ENCODE assay signal across 8 cellular contexts in genomic region chr1:27831568-27832410, GRCh38. TPM values are rescaled to one million over a fixed set of nuclear protein-coding genes. Genes with fewer than 3 reads are reported as not detected.
DNase-seq lines count a peak whose midpoint lies in the region; TF ChIP-seq lines count a peak whose summit lies in the region.

No MANE protein-coding gene starts in this region.

- no peaks in the 10 kb centered on the region for H3K9me3 ChIP-seq in mammary epithelial cell (replicated peaks; ENCODE audit: insufficient read depth, low read length)

- intact Hi-C loops in mammary epithelial cell (cut with micrococcal nuclease) = loop anchor here (5.0 kb wide), 1 partner anchor 59 kb away; the partner anchor contains the start of gene STX12

- H3K9ac ChIP-seq in mammary epithelial cell (ENCODE audit: insufficient read depth, low read length) = peak overlapping the region; percentile 93

- H3K27me3 Mint-ChIP-seq in mesothelial cell of epicardium (ENCODE audit: low read depth) = no peaks in the 10 kb centered on the region

- H3K27me3 ChIP-seq in ACC112 (ENCODE audit: insufficient read depth, low read length) = no peaks in the 10 kb centered on the region
- H3K27me3 ChIP-seq in mammary epithelial cell (ENCODE audit: insufficient read depth, low read length) = no peaks in the 10 kb centered on the region

- CTCF ChIA-PET in mammary epithelial cell (lab: Charles Lee; ENCODE audit: low non-redundant PET) = no interaction called here

- peaks cover 7% of the 10 kb centered on the region for H3K36me3 Mint-ChIP-seq in mesothelial cell of epicardium

- in situ Hi-C loops in mammary epithelial cell (cut with MboI; ENCODE audit: low sequenced_read_pairs in 2 of 2) = no loop called here

- H3K27ac Mint-ChIP-seq in mesothelial cell of epicardium = peak overlapping the region; percentile 98

- H3K4me1 Mint-ChIP-seq in mesothelial cell of epicardium = peaks cover 15% of the 10 kb centered on the region

- TF ChIP-seq CTCF in mammary epithelial cell (conservative IDR thresholded peaks at IDR 0.05 in 1 of 2, IDR thresholded peaks at IDR 0.05 in 1 of 2; ENCODE audit: extremely low read depth in 1 of 2, insufficient read depth in 1 of 2, low read depth in 1 of 2, low read length in 2 of 2) = no peak
- no peak for TF ChIP-seq CTCF in mesothelial cell of epicardium (IDR thresholded peaks at IDR 0.05; ENCODE audit: unreplicated experiment)

- H3K4me3 ChIP-seq in ACC112 (ENCODE audit: low read depth, low read length) (peak overlapping the region; percentile 85), mammary epithelial cell (replicated peaks in 1 of 3; ENCODE audit: insufficient read depth in 1 of 3, low read depth in 2 of 3, low read length in 3 of 3) (peak overlapping the region; percentile 79 to 95 (median 88))

- H3K4me1 ChIP-seq in ACC112 (ENCODE audit: control insufficient read depth, insufficient read depth, low read length, unreplicated experiment) = peaks cover 17% of the 10 kb centered on the region
- peaks cover 14% of the 10 kb centered on the region for H3K4me1 ChIP-seq in mammary epithelial cell (ENCODE audit: insufficient read depth, low read length)

- H3K79me2 ChIP-seq in ACC112 (ENCODE audit: control insufficient read depth, insufficient read depth, low read length, unreplicated experiment) (peaks cover 59% of the 10 kb centered on the region), mammary epithelial cell (ENCODE audit: insufficient read depth, low read length) (peaks cover 61% of the 10 kb centered on the region)

- no peak overlapping the region for H2AFZ ChIP-seq in ACC112 (ENCODE audit: low read length, unreplicated experiment)
- H2AFZ ChIP-seq in mammary epithelial cell (ENCODE audit: low read depth, low read length) = peak overlapping the region; percentile 99

- H3K36me3 ChIP-seq in ACC112 (ENCODE audit: insufficient read depth, low read length) = peaks cover 13% of the 10 kb centered on the region
- H3K36me3 ChIP-seq in mammary epithelial cell (ENCODE audit: insufficient read depth, low read length) = peaks cover 10% of the 10 kb centered on the region

- DNase-seq in HT-29 (ENCODE audit: low spot score) (peak; percentile 9), mammary epithelial cell (peak; percentile 5), mesothelial cell of epicardium (ENCODE audit: low spot score in 2 of 2, unreplicated experiment in 2 of 2) (no peak), activated gamma-delta T cell (lab: John Stamatoyannopoulos, UW) (no peak), NCI-H748 treated with DMSO at 0.1 percent for 48 hours (lab: John Stamatoyannopoulos, UW) (no peak), HuH-7.5 (ENCODE audit: low spot score) (no peak), germinal center (ENCODE audit: low spot score) (no peak)

- H3K27ac ChIP-seq in ACC112 (ENCODE audit: low read depth, low read length) = peak overlapping the region; percentile 75
- peak overlapping the region; percentile 85 for H3K27ac ChIP-seq in mammary epithelial cell (ENCODE audit: insufficient read depth, low read depth, low read length)

- WGBS in mammary epithelial cell (ENCODE audit: low coverage, missing lambda C conversion rate) = 27% methylated on average over 10 of the region's 10 CpGs

- dilution Hi-C loops in mammary epithelial cell (cut with HindIII; ENCODE audit: low sequenced_read_pairs) = no loop called here

- no TSS peak for BruUV-seq in mammary epithelial cell (replicated peaks; lab: Mats Ljungman, UMichigan)

- peak overlapping the region; percentile 80 for H3K4me2 ChIP-seq in mammary epithelial cell (ENCODE audit: insufficient read depth, low read depth, low read length)

- no peaks in the 10 kb centered on the region for H4K20me1 ChIP-seq in mammary epithelial cell (ENCODE audit: insufficient read depth, low read length)

- no peaks in the 10 kb centered on the region for H3K9me3 Mint-ChIP-seq in mesothelial cell of epicardium

- H3K4me3 Mint-ChIP-seq in mesothelial cell of epicardium = peak overlapping the region; percentile 97

RNA-seq across cellular contexts. Expression of gene PPP1R8, which starts 1.2 kb away (rescaled TPM):
- 58.5 and 70.1 TPM in 2 replicates for total RNA-seq in HT-29 (2014; rRNA removed; shearing (Covaris generic))
- total RNA-seq in mammary epithelial cell = 10 to 100 TPM; 37.0 to 42.5 TPM
- 34.4 TPM for polyA plus RNA-seq in mammary epithelial cell
- polyA minus RNA-seq in mammary epithelial cell = 21.1 TPM
- total RNA-seq in mesothelial cell of epicardium = 42.9 to 45.7 TPM (median 43.5 TPM) in 3 replicates

RNA-seq across cellular contexts. Expression of gene THEMIS2, which starts 40.6 kb away (rescaled TPM):
- total RNA-seq in HT-29 (2014; rRNA removed; shearing (Covaris generic)) = 0.28 TPM in 1 of 2 replicates, not detected in the other
- total RNA-seq in mammary epithelial cell = 1 to 10 TPM; 3.7 to 4.2 TPM
- polyA plus RNA-seq in mammary epithelial cell = 1.8 TPM
- 3.4 TPM for polyA minus RNA-seq in mammary epithelial cell
- 0.63 to 0.97 TPM (median 0.86 TPM) in 3 replicates for total RNA-seq in mesothelial cell of epicardium

RNA-seq across cellular contexts. Expression of gene STX12, which starts 58.8 kb away (rescaled TPM):
- 16.3 and 18.7 TPM in 2 replicates for total RNA-seq in HT-29 (2014; rRNA removed; shearing (Covaris generic))
- total RNA-seq in mammary epithelial cell = 10 to 100 TPM; 39.1 to 59.8 TPM
- 13.0 TPM for polyA plus RNA-seq in mammary epithelial cell
- 4.2 TPM for polyA minus RNA-seq in mammary epithelial cell
- total RNA-seq in mesothelial cell of epicardium = 25.0 to 26.8 TPM (median 26.1 TPM) in 3 replicates

Comparison
In these comparisons a context has a peak if more than half of its experiments do, and no peak if none do; other contexts are left out.
1. DNase-seq: peak in HT-29 (single experiment) and mammary epithelial cell (single experiment); none in mesothelial cell of epicardium (0 of 2), activated gamma-delta T cell (single experiment), NCI-H748 treated with DMSO at 0.1 percent for 48 hours (single experiment), HuH-7.5 (single experiment) and germinal center (single experiment).